ENCODE assay signal across 8 cellular contexts in the genomic region with DNA sequence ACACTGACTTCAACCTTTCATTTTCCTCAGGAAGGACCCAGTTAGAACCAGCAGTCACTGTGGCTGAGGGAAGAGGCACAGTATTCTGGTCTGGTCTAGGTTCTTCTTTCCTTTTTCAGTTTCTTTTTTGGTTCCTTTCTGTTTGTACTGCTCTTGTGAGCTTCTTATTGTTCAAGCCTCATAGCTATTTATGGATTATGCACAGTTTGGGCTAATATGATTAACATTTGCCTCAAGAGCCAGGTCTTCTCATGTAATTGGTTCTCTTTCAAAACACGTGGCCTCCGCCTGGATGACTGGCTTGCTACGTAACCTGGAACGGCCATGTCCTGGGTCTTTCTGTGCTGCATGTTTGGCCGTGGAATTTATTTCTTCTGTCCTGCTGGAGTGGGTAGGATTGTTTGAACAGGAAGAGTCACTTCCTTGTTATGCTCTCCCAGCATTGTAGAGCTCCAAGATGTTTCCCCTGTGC. TPM values are rescaled to one million over a fixed set of nuclear protein-coding genes. Genes with fewer than 3 reads are reported as not detected.
DNase-seq lines count a peak whose midpoint lies in the region; ATAC-seq and TF ChIP-seq lines count a peak whose summit lies in the region.

No MANE protein-coding gene starts in this region.

- no peak overlapping the region for H3K9ac ChIP-seq in mucosa of rectum (ENCODE audit: low read depth in 1 of 2, low read length in 2 of 2)

- no peaks in the 10 kb centered on the region; the same call in 1 of the 2 replicates for H3K36me3 ChIP-seq in BE2C
- H3K36me3 ChIP-seq in breast epithelium: no peaks in the 10 kb centered on the region
- no peaks in the 10 kb centered on the region for H3K36me3 ChIP-seq in mucosa of rectum (ENCODE audit: control insufficient read depth in 2 of 2, insufficient read depth in 2 of 2, low read length in 2 of 2)
- no peaks in the 10 kb centered on the region for H3K36me3 ChIP-seq in PC-9 (ENCODE audit: low read depth)

- no peak overlapping the region for H3K4me2 ChIP-seq in PC-9

- no peaks in the 10 kb centered on the region; the same call in 1 of the 2 replicates for H4K20me1 ChIP-seq in PC-9 (ENCODE audit: insufficient read depth)

- TF ChIP-seq POLR2A in breast epithelium (IDR thresholded peaks at IDR 0.05): no peak

- peaks cover 14% of the 10 kb centered on the region for H3K4me1 ChIP-seq in BE2C
- H3K4me1 ChIP-seq in breast epithelium: no peaks in the 10 kb centered on the region
- no peaks in the 10 kb centered on the region for H3K4me1 ChIP-seq in mucosa of rectum (ENCODE audit: control insufficient read depth in 2 of 2, insufficient read depth in 2 of 2, low read length in 2 of 2)
- H3K4me1 ChIP-seq in PC-9 (replicated peaks; ENCODE audit: insufficient read depth): no peaks in the 10 kb centered on the region

- no peaks in the 10 kb centered on the region for H3F3A ChIP-seq in PC-9 (ENCODE audit: insufficient read depth, low read depth)

- no TSS peak for BruUV-seq in PC-9 (replicated peaks; lab: Mats Ljungman, UMichigan)

- H3K9me3 ChIP-seq in BE2C (no peaks in the 10 kb centered on the region), breast epithelium (no peaks in the 10 kb centered on the region), mucosa of rectum (ENCODE audit: control insufficient read depth in 2 of 2, low read length in 2 of 2) (no peaks in the 10 kb centered on the region), PC-9 (ENCODE audit: insufficient read depth, low read depth) (no peaks in the 10 kb centered on the region)

- DNase-seq in BE2C (peak; percentile 59), breast epithelium (ENCODE audit: low spot score in 2 of 2) (no peak), PC-9 (no peak), SKM-1 (lab: John Stamatoyannopoulos, UW; ENCODE audit: unreplicated experiment) (no peak)
- no peak for DNase-seq in stimulated activated CD4-positive, alpha-beta T cell treated with anti-CD3 and anti-CD28 coated beads, Interleukin-1b, Interleukin-23, amount 100 ng/mL, for 48 hours

- H3K27me3 ChIP-seq in BE2C (no peaks in the 10 kb centered on the region), breast epithelium (no peaks in the 10 kb centered on the region), mucosa of rectum (ENCODE audit: control insufficient read depth in 2 of 2, insufficient read depth in 2 of 2, low read length in 2 of 2) (no peaks in the 10 kb centered on the region), PC-9 (ENCODE audit: insufficient read depth, low read depth) (no peaks in the 10 kb centered on the region)

- H3K4me3 ChIP-seq in BE2C (ENCODE audit: low read depth, low read length): peak overlapping the region; percentile 1
- peak overlapping the region; percentile 7 to 45 (median 24) for H3K4me3 ChIP-seq in breast epithelium
- peak overlapping the region; percentile 31 to 34 for H3K4me3 ChIP-seq in mucosa of rectum (ENCODE audit: low read length in 2 of 2)
- no peak overlapping the region for H3K4me3 ChIP-seq in PC-9

- no peak for TF ChIP-seq CTCF in BE2C (IDR thresholded peaks at IDR 0.05; ENCODE audit: low read depth, low read length)
- TF ChIP-seq CTCF in breast epithelium (IDR thresholded peaks at IDR 0.05): no peak
- no peak for TF ChIP-seq CTCF in PC-9 (conservative IDR thresholded peaks at IDR 0.05)

- H3K79me2 ChIP-seq in PC-9 (ENCODE audit: low read depth): no peaks in the 10 kb centered on the region

- H2AFZ ChIP-seq in PC-9: no peak overlapping the region

- POLR2A ChIA-PET in PC-9 (lab: Charles Lee; ENCODE audit: unreplicated experiment): no interaction called here

- CTCF ChIA-PET in PC-9 (lab: Charles Lee): no interaction called here

- no peaks in the 10 kb centered on the region for H3K9me2 ChIP-seq in PC-9 (ENCODE audit: insufficient read depth)

- H3K27ac ChIP-seq in breast epithelium: peak overlapping the region; percentile 35 to 74
- H3K27ac ChIP-seq in mucosa of rectum (ENCODE audit: low read depth in 2 of 2, low read length in 2 of 2): peak overlapping the region; percentile 33 to 48
- no peak overlapping the region for H3K27ac ChIP-seq in PC-9

- ATAC-seq in GM19395 (IDR thresholded peaks at IDR 0.05; ENCODE audit: unreplicated experiment) (peak; percentile 98), HG03432 (IDR thresholded peaks at IDR 0.05; ENCODE audit: unreplicated experiment) (peak; percentile 93)

- intact Hi-C loops in breast epithelium (cut with DNase I; ENCODE audit: low total_unique reads): no loop called here
- intact Hi-C loops in PC-9 (cut with micrococcal nuclease; ENCODE audit: unreplicated experiment): no loop called here

RNA-seq across cellular contexts. Expression of a gene that starts 43.3 kb away (rescaled TPM):
- polyA plus RNA-seq in BE2C (2012; ENCODE audit: insufficient read depth, insufficient read length, low read depth): 29.4 TPM
- total RNA-seq in breast epithelium (100 to 1,000 TPM in 2 of 3 donors, 10 to 100 TPM in 1; 48.4 to 117 (median 103) TPM), PC-9 (2021) (3.5 and 3.9 TPM in 2 replicates)

Comparison
In these comparisons a context has a peak if more than half of its experiments do, and no peak if none do; other contexts are left out.
1. RNA of a gene that starts 43.3 kb away (total RNA-seq): 48.4 to 117 TPM in breast epithelium; 3.5 to 3.9 TPM in PC-9; every median in the first group is over 10 times any median in the second.